8 cellular contexts compared by ENCODE assay signal in genomic region chr12:80778005-80778541, GRCh38.
A peak's percentile ranks its signal among the peaks of the same experiment; 100 is the strongest.
DNase-seq lines count a peak whose midpoint lies in the region; ATAC-seq and TF ChIP-seq lines count a peak whose summit lies in the region.

No MANE protein-coding gene starts in this region.

- H3K27ac ChIP-seq in GM23248 (peak overlapping the region; percentile 71), epithelial cell of prostate (peak overlapping the region; percentile 71)

- 25 to 27% methylated on average over 3 of the region's 3 CpGs for WGBS in GM23248 (ENCODE audit: low coverage in 1 of 2, low lambda C conversion rate in 2 of 2, missing lambda C conversion rate in 2 of 2), 2 experiments

- ATAC-seq in Right ventricle myocardium inferior = peak; percentile 80
- peak; percentile 68 for ATAC-seq in omental fat pad (ENCODE audit: low FRiP score)

- peak overlapping the region; percentile 42 for H3K9ac ChIP-seq in GM23248

- peak overlapping the region; percentile 6 for H3K4me2 ChIP-seq in GM23248 (ENCODE audit: unreplicated experiment)

- no peaks in the 10 kb centered on the region for H3K79me2 ChIP-seq in GM23248 (ENCODE audit: insufficient read depth)

- no peaks in the 10 kb centered on the region for H3K27me3 ChIP-seq in GM23248 (replicated peaks; ENCODE audit: insufficient read depth)

- peak overlapping the region; percentile 75 for H2AFZ ChIP-seq in GM23248

- 0 out of 2 replicates have a peak, but pooled peaks cover 15% of the 10 kb centered on the region for H3F3A ChIP-seq in GM23248 (ENCODE audit: insufficient read depth)

- DNase-seq in Right ventricle myocardium inferior (ENCODE audit: missing footprints) (peak; percentile 60), cardiac septum (ENCODE audit: low spot score) (no peak), GM23248 (peak; percentile 70), HuH-7.5 (ENCODE audit: low spot score) (peak; percentile 15), RPMI7951 (ENCODE audit: low read depth) (peak; percentile 82), epithelial cell of prostate (ENCODE audit: low read depth, low spot score) (peak; percentile 80), omental fat pad (ENCODE audit: low spot score) (no peak)
- no peak for DNase-seq in central memory CD4-positive, alpha-beta T cell

- H3K9me3 ChIP-seq in GM23248 (ENCODE audit: low read depth) = no peaks in the 10 kb centered on the region

- H3K9me2 ChIP-seq in GM23248 (ENCODE audit: insufficient read depth) = no peaks in the 10 kb centered on the region

- no peaks in the 10 kb centered on the region for H3K36me3 ChIP-seq in GM23248 (ENCODE audit: low read depth)

- H4K20me1 ChIP-seq in GM23248 (ENCODE audit: insufficient read depth) = no peaks in the 10 kb centered on the region

- TF ChIP-seq CTCF in omental fat pad (IDR thresholded peaks at IDR 0.05) = no peak

- in situ Hi-C loops in GM23248 (cut with MboI) = no loop called here

- no peak overlapping the region for H3K4me3 ChIP-seq in GM23248

- intact Hi-C loops in Right ventricle myocardium inferior (cut with DNase I) = no loop called here
- intact Hi-C loops in cardiac septum (cut with DNase I) = no loop called here

- peaks cover 13% of the 10 kb centered on the region for H3K4me1 ChIP-seq in GM23248 (ENCODE audit: insufficient read depth)

Comparison
In these comparisons a context has a peak if more than half of its experiments do, and no peak if none do; other contexts are left out.
1. DNase-seq: peak in Right ventricle myocardium inferior (single experiment), GM23248 (single experiment), HuH-7.5 (single experiment), RPMI7951 (single experiment) and epithelial cell of prostate (single experiment); none in cardiac septum (single experiment), omental fat pad (single experiment) and central memory CD4-positive, alpha-beta T cell (single experiment).